In genomic region chr1:13748610-13749505, GRCh38 we compare ENCODE assay signal across 8 cellular contexts. TPM values are rescaled to one million over a fixed set of nuclear protein-coding genes. Genes with fewer than 3 reads are reported as not detected.
A peak's percentile ranks its signal among the peaks of the same experiment; 100 is the strongest.
DNase-seq lines count a peak whose midpoint lies in the region; ATAC-seq, FAIRE-seq and TF ChIP-seq lines count a peak whose summit lies in the region.

No MANE protein-coding gene starts in this region.

- FAIRE-seq in GM12892 (lab: Jason Lieb, UNC): peak; percentile 95

- peaks cover 0 to 14% (median 0%) of the 10 kb centered on the region in 9 donors for H3K36me3 ChIP-seq in heart left ventricle
- no peaks in the 10 kb centered on the region for H3K36me3 ChIP-seq in upper lobe of left lung

- H3K4me3 ChIP-seq in heart left ventricle (peak overlapping the region; percentile 73 to 96 (median 91)), upper lobe of left lung (peak overlapping the region; percentile 8 to 93 (median 84))

- 1% methylated on average over 69 to 83 of the region's 83 CpGs for WGBS in adipose tissue, 3 donors
- 1% methylated on average over 34 to 83 of the region's 83 CpGs for WGBS in heart left ventricle, 4 donors
- 1 to 2% methylated on average over 40 to 77 of the region's 83 CpGs for WGBS in upper lobe of left lung, 2 donors

- TF ChIP-seq EP300 in upper lobe of left lung (IDR thresholded peaks at IDR 0.05): no peak

- H3K27ac ChIP-seq in adipose tissue (ENCODE audit: low read depth, low read length): peak overlapping the region; percentile 90
- peak overlapping the region; percentile 81 to 97 (median 94) for H3K27ac ChIP-seq in heart left ventricle
- H3K27ac ChIP-seq in upper lobe of left lung: peak overlapping the region; percentile 86 to 99 (median 96)

- H3K9me3 ChIP-seq in heart left ventricle (no peaks in the 10 kb centered on the region), upper lobe of left lung (no peaks in the 10 kb centered on the region)

- TF ChIP-seq CTCF in heart left ventricle (IDR thresholded peaks at IDR 0.05) (peak in 4 of 12 donors; percentile 13 to 46 (median 32)), upper lobe of left lung (IDR thresholded peaks at IDR 0.05) (peak in 4 of 6 experiments; percentile 22 to 52 (median 42))

- peak; percentile 88 for ATAC-seq in HG02840 (IDR thresholded peaks at IDR 0.05; ENCODE audit: low FRiP score, unreplicated experiment)
- peak; percentile 97 to 99 (median 99) for ATAC-seq in heart left ventricle
- ATAC-seq in upper lobe of left lung (ENCODE audit: low FRiP score in 2 of 2): peak; percentile 96 to 99

- peak; percentile 89 for DNase-seq in GM12892 (ENCODE audit: insufficient read length)
- DNase-seq in NCI-H1417 treated with DMSO at 0.1 percent for 48 hours (lab: John Stamatoyannopoulos, UW): peak; percentile 74
- DNase-seq in SW 1271 (lab: John Stamatoyannopoulos, UW): peak; percentile 69 to 85
- DNase-seq in heart left ventricle: peak; percentile 97 to 99 (median 98)
- peak; percentile 95 to 100 (median 98) for DNase-seq in posterior cingulate gyrus
- peak; percentile 98 to 100 for DNase-seq in upper lobe of left lung

- intact Hi-C loops in heart left ventricle (cut with DNase I) (loop anchor here in 4 of 10 donors (2.0 to 10.0 kb wide), 4 partner anchors 43 to 56 kb away; partner anchors contain the start of gene PRDM2 (in 1 of the 4)), posterior cingulate gyrus (cut with DNase I) (loop anchor here (1.0 kb wide), 1 partner anchor 49 kb away; the partner anchor contains the start of gene PRDM2)

- peaks cover 3 to 46% (median 27%) of the 10 kb centered on the region in 12 donors for H3K4me1 ChIP-seq in heart left ventricle
- peaks cover 35 to 37% (median 36%) of the 10 kb centered on the region in 4 donors for H3K4me1 ChIP-seq in upper lobe of left lung

- H3K27me3 ChIP-seq in heart left ventricle: no peaks in the 10 kb centered on the region
- no peaks in the 10 kb centered on the region for H3K27me3 ChIP-seq in upper lobe of left lung

- TF ChIP-seq POLR2A in GM12892 (IDR thresholded peaks at IDR 0.05; ENCODE audit: low read depth, low read length) (peak; percentile 87), heart left ventricle (IDR thresholded peaks at IDR 0.05) (peak in 1 of 2 donors; percentile 92), upper lobe of left lung (IDR thresholded peaks at IDR 0.05) (peak in 3 of 4 donors; percentile 67 to 93 (median 86))

RNA-seq across cellular contexts. Expression of gene PRDM2, which starts 48.9 kb away (rescaled TPM):
- 34.2 TPM for polyA plus RNA-seq in GM12892 (2012; ENCODE audit: missing spikeins)
- polyA plus RNA-seq in adipose tissue (10 to 100 TPM in 2 of 3 donors, 1 to 10 TPM in 1; 8.5 to 19.5 (median 13.0) TPM), heart left ventricle (10 to 100 TPM; 16.1 to 19.3 TPM)
- total RNA-seq in heart left ventricle (10 to 100 TPM; 22.8 to 52.7 (median 38.8) TPM), upper lobe of left lung (10 to 100 TPM; 35.0 to 70.2 (median 40.9) TPM)

Comparison
In these comparisons a context has a peak if more than half of its experiments do, and no peak if none do; other contexts are left out.
1. Peak in every context shown above with its lines: DNase-seq, ATAC-seq, H3K4me3 ChIP-seq and H3K27ac ChIP-seq.